In genomic region chrX:142873214-142873613, GRCh38 we compare ENCODE assay signal across 34 cellular contexts.
"Had no signal": no experiment of that assay in that cellular context is flagged by ENCODE, and none has a peak within 500 bp of the region (broad histone marks: within the 10 kb centered on the region; RNA-seq: fewer than 3 reads in every experiment).

No MANE protein-coding gene starts in this region.

- DNase-seq: activated CD4-positive, alpha-beta memory T cell treated with anti-CD3 and anti-CD28 coated beads, Interleukin-2, amount 10 ng/mL, durations not matched to agents 7 days and 5 days; activated CD4-positive, alpha-beta T cell treated with anti-CD3 and anti-CD28 coated beads for 1 hour; activated CD4-positive, alpha-beta T cell treated with anti-CD3 and anti-CD28 coated beads for 36 hours; activated CD4-positive, alpha-beta T cell treated with anti-CD3 and anti-CD28 coated beads for 48 hours; activated CD4-positive, alpha-beta T cell treated with anti-CD3 and anti-CD28 coated beads, Interleukin-2, amount 10 ng/mL, durations not matched to agents 7 days and 5 days; activated CD4-positive, alpha-beta T cell treated with anti-CD3 and anti-CD28 coated beads, Interleukin-2, amount 50 U/mL, for 48 hours; activated CD4-positive, CD25-positive, alpha-beta regulatory T cell; activated CD8-positive, alpha-beta memory T cell treated with anti-CD3 and anti-CD28 coated beads for 24 hours; activated CD8-positive, alpha-beta memory T cell treated with anti-CD3 and anti-CD28 coated beads, Interleukin-2, amount 10 ng/mL, durations not matched to agents 7 days and 5 days; activated CD8-positive, alpha-beta memory T cell treated with anti-CD3 and anti-CD28 coated beads, Interleukin-2, amount 50 U/mL, for 48 hours; activated CD8-positive, alpha-beta T cell treated with anti-CD3 and anti-CD28 coated beads, Interleukin-2, amount 10 ng/mL, durations not matched to agents 7 days and 5 days; activated effector memory CD4-positive, alpha-beta T cell treated with Interleukin-2 at 50 U/mL for 16 hours; activated gamma-delta T cell; activated naive CD4-positive, alpha-beta T cell treated with anti-CD3 and anti-CD28 coated beads, Interleukin-2, amount 50 U/mL, for 16 hours; activated naive CD4-positive, alpha-beta T cell treated with Interleukin-2 at 50 U/mL for 16 hours; activated naive CD8-positive, alpha-beta T cell treated with anti-CD3 and anti-CD28 coated beads for 36 hours; activated T-cell treated with anti-CD3 and anti-CD28 coated beads, Interleukin-2, amount 50 U/mL, for 24 hours; activated T-cell treated with anti-CD3 and anti-CD28 coated beads, Interleukin-2, amount 50 U/mL, for 48 hours; adrenal gland; amniotic stem cell; aorta; central memory CD4-positive, alpha-beta T cell; T-helper 2 cell; T-helper 9 cell; WERI-Rb-1 had no signal

- H3K4me1 Mint-ChIP-seq: activated CD4-positive, alpha-beta memory T cell treated with anti-CD3 and anti-CD28 coated beads, Interleukin-2, amount 10 ng/mL, durations not matched to agents 7 days and 5 days; activated CD4-positive, alpha-beta T cell treated with anti-CD3 and anti-CD28 coated beads for 36 hours; activated CD4-positive, alpha-beta T cell treated with anti-CD3 and anti-CD28 coated beads, Interleukin-2, amount 10 ng/mL, durations not matched to agents 7 days and 5 days; activated CD8-positive, alpha-beta memory T cell treated with anti-CD3 and anti-CD28 coated beads, Interleukin-2, amount 10 ng/mL, durations not matched to agents 7 days and 5 days; activated naive CD8-positive, alpha-beta T cell treated with anti-CD3 and anti-CD28 coated beads for 36 hours; brain; WTC11 had no signal

- H3K27me3 Mint-ChIP-seq: activated CD4-positive, alpha-beta memory T cell treated with anti-CD3 and anti-CD28 coated beads, Interleukin-2, amount 10 ng/mL, durations not matched to agents 7 days and 5 days; activated CD4-positive, alpha-beta T cell treated with anti-CD3 and anti-CD28 coated beads for 36 hours; activated CD4-positive, alpha-beta T cell treated with anti-CD3 and anti-CD28 coated beads, Interleukin-2, amount 10 ng/mL, durations not matched to agents 7 days and 5 days; activated CD8-positive, alpha-beta memory T cell treated with anti-CD3 and anti-CD28 coated beads, Interleukin-2, amount 10 ng/mL, durations not matched to agents 7 days and 5 days; activated naive CD8-positive, alpha-beta T cell treated with anti-CD3 and anti-CD28 coated beads for 36 hours; activated T-cell treated with anti-CD3 and anti-CD28 coated beads, Interleukin-2, amount 50 U/mL, for 24 hours; brain had no signal

- H3K36me3 Mint-ChIP-seq: activated CD8-positive, alpha-beta memory T cell treated with anti-CD3 and anti-CD28 coated beads, Interleukin-2, amount 10 ng/mL, durations not matched to agents 7 days and 5 days; activated naive CD8-positive, alpha-beta T cell treated with anti-CD3 and anti-CD28 coated beads for 36 hours; brain had no signal

- H3K27ac ChIP-seq: adrenal gland, WERI-Rb-1 had no signal

- ATAC-seq: activated CD4-positive, alpha-beta T cell treated with anti-CD3 and anti-CD28 coated beads for 36 hours; activated CD4-positive, CD25-positive, alpha-beta regulatory T cell treated with anti-CD3 and anti-CD28 coated beads, Interleukin-2, amount 50 U/mL, for 24 hours; activated CD8-positive, alpha-beta memory T cell treated with anti-CD3 and anti-CD28 coated beads, Interleukin-2, amount 10 ng/mL, durations not matched to agents 7 days and 5 days; activated CD8-positive, alpha-beta T cell treated with anti-CD3 and anti-CD28 coated beads, Interleukin-2, amount 10 ng/mL, durations not matched to agents 7 days and 5 days; activated naive CD4-positive, alpha-beta T cell treated with anti-CD3 and anti-CD28 coated beads, Interleukin-2, amount 50 U/mL, for 72 hours; WTC11 had no signal

- H3K27ac Mint-ChIP-seq: activated CD4-positive, alpha-beta memory T cell treated with anti-CD3 and anti-CD28 coated beads, Interleukin-2, amount 10 ng/mL, durations not matched to agents 7 days and 5 days; activated CD4-positive, alpha-beta T cell treated with anti-CD3 and anti-CD28 coated beads for 36 hours; activated CD4-positive, alpha-beta T cell treated with anti-CD3 and anti-CD28 coated beads, Interleukin-2, amount 10 ng/mL, durations not matched to agents 7 days and 5 days; activated CD8-positive, alpha-beta memory T cell treated with anti-CD3 and anti-CD28 coated beads, Interleukin-2, amount 10 ng/mL, durations not matched to agents 7 days and 5 days; activated CD8-positive, alpha-beta T cell treated with anti-CD3 and anti-CD28 coated beads, Interleukin-2, amount 10 ng/mL, durations not matched to agents 7 days and 5 days; activated naive CD4-positive, alpha-beta T cell treated with anti-CD3 and anti-CD28 coated beads, Interleukin-2, amount 50 U/mL, for 72 hours; activated naive CD8-positive, alpha-beta T cell treated with anti-CD3 and anti-CD28 coated beads for 36 hours; activated T-cell treated with anti-CD3 and anti-CD28 coated beads, Interleukin-2, amount 50 U/mL, for 24 hours; activated T-helper 2 cell treated with anti-CD3 and anti-CD28 coated beads, Interferon-gamma antibody, Interleukin-2, Interleukin-4, amounts not matched to agents 10 μg/mL and 5 μg/mL and 100 μg/mL, durations not matched to agents 14 hours and 24 hours and 36 hours; brain; T-helper 1 cell treated with Interleukin-12 subunit alpha and Interleukin-12 subunit beta and Interleukin-4 antibody, amounts not matched to agents 30 μg/mL and 1 μg/mL, for 36 hours; T-helper 2 cell treated with Interferon-gamma antibody and Interleukin-4, amounts not matched to agents 5 μg/mL and 100 μg/mL, for 36 hours; WTC11 had no signal

- H3K9me3 Mint-ChIP-seq: activated T-cell treated with anti-CD3 and anti-CD28 coated beads, Interleukin-2, amount 50 U/mL, for 24 hours had no signal

- FAIRE-seq: colon, TTC549 had no signal

- H3K4me3 ChIP-seq: adrenal gland had no signal

- H3K4me1 ChIP-seq: adrenal gland had no signal

- H3K4me3 Mint-ChIP-seq: activated CD4-positive, alpha-beta memory T cell treated with anti-CD3 and anti-CD28 coated beads, Interleukin-2, amount 10 ng/mL, durations not matched to agents 7 days and 5 days; activated CD4-positive, alpha-beta T cell treated with anti-CD3 and anti-CD28 coated beads for 36 hours; activated CD4-positive, alpha-beta T cell treated with anti-CD3 and anti-CD28 coated beads, Interleukin-2, amount 10 ng/mL, durations not matched to agents 7 days and 5 days; activated CD8-positive, alpha-beta memory T cell treated with anti-CD3 and anti-CD28 coated beads, Interleukin-2, amount 10 ng/mL, durations not matched to agents 7 days and 5 days; activated CD8-positive, alpha-beta T cell treated with anti-CD3 and anti-CD28 coated beads, Interleukin-2, amount 10 ng/mL, durations not matched to agents 7 days and 5 days; activated naive CD8-positive, alpha-beta T cell treated with anti-CD3 and anti-CD28 coated beads for 36 hours; activated T-cell treated with anti-CD3 and anti-CD28 coated beads, Interleukin-2, amount 50 U/mL, for 24 hours; brain; T-helper 1 cell treated with Interleukin-12 subunit alpha and Interleukin-12 subunit beta and Interleukin-4 antibody, amounts not matched to agents 30 μg/mL and 1 μg/mL, for 36 hours; T-helper 2 cell treated with Interferon-gamma antibody and Interleukin-4, amounts not matched to agents 5 μg/mL and 100 μg/mL, for 36 hours; WTC11 had no signal

- H3K27me3 ChIP-seq: adrenal gland had no signal

- H3K9me3 ChIP-seq: adrenal gland had no signal

- H3K36me3 ChIP-seq: adrenal gland, WERI-Rb-1 had no signal
